22 cellular contexts compared by ENCODE assay signal in genomic region chr12:115960868-115961802, GRCh38.
DNase-seq lines count a peak whose midpoint lies in the region; ATAC-seq lines count a peak whose summit lies in the region.
"Had no signal": no experiment of that assay in that cellular context is flagged by ENCODE, and none has a peak within 500 bp of the region (broad histone marks: within the 10 kb centered on the region; RNA-seq: fewer than 3 reads in every experiment).

No MANE protein-coding gene starts in this region.

- peaks cover 5% of the 10 kb centered on the region for H3K4me1 Mint-ChIP-seq in activated T-helper 17 cell treated with anti-CD3 and anti-CD28 coated beads, Interleukin-2, amount 50 U/mL, for 72 hours
- peaks cover 17 to 21% of the 10 kb centered on the region in 2 donors for H3K4me1 Mint-ChIP-seq in natural killer cell treated with Interleukin-12 subunit alpha and Interleukin-12 subunit beta and Interleukin-15 and Interleukin-18, amount 100 ng/mL, for 72 hours (ENCODE audit: low read depth in 2 of 2)

- ATAC-seq in activated naive CD4-positive, alpha-beta T cell treated with anti-CD3 and anti-CD28 coated beads, Interleukin-2, amount 50 U/mL, for 72 hours = peak; percentile 23 to 79
- ATAC-seq in activated T-helper 17 cell treated with anti-CD3 and anti-CD28 coated beads, Interleukin-2, amount 50 U/mL, for 72 hours (replicated peaks) = peak; percentile 73
- peak; percentile 89 to 91 for ATAC-seq in natural killer cell treated with Interleukin-12 subunit alpha and Interleukin-12 subunit beta and Interleukin-15 and Interleukin-18, amount 100 ng/mL, for 72 hours
- ATAC-seq in HG02588 (IDR thresholded peaks at IDR 0.05; ENCODE audit: unreplicated experiment) (no peak), HG02571 (IDR thresholded peaks at IDR 0.05; ENCODE audit: unreplicated experiment) (no peak), GM18868 (IDR thresholded peaks at IDR 0.05; ENCODE audit: unreplicated experiment) (no peak)
- ATAC-seq: left ventricle myocardium superior had no signal

- peak overlapping the region in 1 of 2 donors; percentile 51 for H3K27ac Mint-ChIP-seq in activated naive CD4-positive, alpha-beta T cell treated with anti-CD3 and anti-CD28 coated beads, Interleukin-2, amount 50 U/mL, for 72 hours
- no peak overlapping the region for H3K27ac Mint-ChIP-seq in activated T-helper 17 cell treated with anti-CD3 and anti-CD28 coated beads, Interleukin-2, amount 50 U/mL, for 72 hours
- peak overlapping the region; percentile 53 to 63 for H3K27ac Mint-ChIP-seq in natural killer cell treated with Interleukin-12 subunit alpha and Interleukin-12 subunit beta and Interleukin-15 and Interleukin-18, amount 100 ng/mL, for 72 hours

- no peaks in the 10 kb centered on the region for H3K9me3 Mint-ChIP-seq in activated naive CD4-positive, alpha-beta T cell treated with anti-CD3 and anti-CD28 coated beads, Interleukin-2, amount 50 U/mL, for 72 hours
- H3K9me3 Mint-ChIP-seq in activated T-helper 17 cell treated with anti-CD3 and anti-CD28 coated beads, Interleukin-2, amount 50 U/mL, for 72 hours = no peaks in the 10 kb centered on the region
- no peaks in the 10 kb centered on the region for H3K9me3 Mint-ChIP-seq in natural killer cell treated with Interleukin-12 subunit alpha and Interleukin-12 subunit beta and Interleukin-15 and Interleukin-18, amount 100 ng/mL, for 72 hours

- H3K36me3 Mint-ChIP-seq in activated naive CD4-positive, alpha-beta T cell treated with anti-CD3 and anti-CD28 coated beads, Interleukin-2, amount 50 U/mL, for 72 hours = peaks cover 3 to 8% of the 10 kb centered on the region in 2 donors
- peaks cover 90% of the 10 kb centered on the region for H3K36me3 Mint-ChIP-seq in activated T-helper 17 cell treated with anti-CD3 and anti-CD28 coated beads, Interleukin-2, amount 50 U/mL, for 72 hours (ENCODE audit: low read depth)
- peaks cover 27% of the 10 kb centered on the region for H3K36me3 Mint-ChIP-seq in natural killer cell treated with Interleukin-12 subunit alpha and Interleukin-12 subunit beta and Interleukin-15 and Interleukin-18, amount 100 ng/mL, for 72 hours

- H3K27me3 Mint-ChIP-seq in activated T-helper 17 cell treated with anti-CD3 and anti-CD28 coated beads, Interleukin-2, amount 50 U/mL, for 72 hours = no peaks in the 10 kb centered on the region
- no peaks in the 10 kb centered on the region for H3K27me3 Mint-ChIP-seq in natural killer cell treated with Interleukin-12 subunit alpha and Interleukin-12 subunit beta and Interleukin-15 and Interleukin-18, amount 100 ng/mL, for 72 hours

- DNase-seq in activated naive CD4-positive, alpha-beta T cell treated with anti-CD3 and anti-CD28 coated beads, Interleukin-2, amount 50 U/mL, for 72 hours (ENCODE audit: low spot score in 2 of 2) = no peak
- no peak for DNase-seq in activated naive CD4-positive, alpha-beta T cell (lab: John Stamatoyannopoulos, UW)
- peak; percentile 60 for DNase-seq in natural killer cell treated with Interleukin-12 subunit alpha and Interleukin-12 subunit beta and Interleukin-15 and Interleukin-18, amount 100 ng/mL, for 72 hours (ENCODE audit: low spot score)
- no peak for DNase-seq in SKM-1 (lab: John Stamatoyannopoulos, UW; ENCODE audit: unreplicated experiment)
- DNase-seq: ACHN; activated CD8-positive, alpha-beta memory T cell treated with anti-CD3 and anti-CD28 coated beads for 24 hours; adrenal gland; C1 segment of cervical spinal cord; H7; heart left ventricle; Kasumi-1; left ventricle myocardium superior; NCI-H1048; NCI-H1930; NCI-H226; retina; Right ventricle myocardium superior; stimulated activated CD4-positive, alpha-beta T cell treated with anti-CD3 and anti-CD28 coated beads, Interleukin-12 subunit alpha, Interleukin-12 subunit beta, amount 100 ng/mL, for 4 hours had no signal

- no peak overlapping the region for H3K4me3 Mint-ChIP-seq in activated T-helper 17 cell treated with anti-CD3 and anti-CD28 coated beads, Interleukin-2, amount 50 U/mL, for 72 hours
- H3K4me3 Mint-ChIP-seq in natural killer cell treated with Interleukin-12 subunit alpha and Interleukin-12 subunit beta and Interleukin-15 and Interleukin-18, amount 100 ng/mL, for 72 hours = peak overlapping the region; percentile 8

Comparison
In these comparisons a context has a peak if more than half of its experiments do, and no peak if none do; other contexts are left out.
1. ATAC-seq: peak in activated naive CD4-positive, alpha-beta T cell treated with anti-CD3 and anti-CD28 coated beads, Interleukin-2, amount 50 U/mL, for 72 hours (2 of 2), activated T-helper 17 cell treated with anti-CD3 and anti-CD28 coated beads, Interleukin-2, amount 50 U/mL, for 72 hours (single experiment) and natural killer cell treated with Interleukin-12 subunit alpha and Interleukin-12 subunit beta and Interleukin-15 and Interleukin-18, amount 100 ng/mL, for 72 hours (2 of 2); none in HG02588 (single experiment), HG02571 (single experiment) and GM18868 (single experiment).